12 cellular contexts compared by ENCODE assay signal in genomic region chr7:2980406-2981102, GRCh38.
DNase-seq lines count a peak whose midpoint lies in the region; ATAC-seq lines count a peak whose summit lies in the region.
"Had no signal": no experiment of that assay in that cellular context is flagged by ENCODE, and none has a peak within 500 bp of the region (broad histone marks: within the 10 kb centered on the region; RNA-seq: fewer than 3 reads in every experiment).

No MANE protein-coding gene starts in this region.

- no peaks in the 10 kb centered on the region for H3K9me3 Mint-ChIP-seq in naive thymus-derived CD4-positive, alpha-beta T cell

- no peaks in the 10 kb centered on the region for H3K27me3 Mint-ChIP-seq in naive thymus-derived CD4-positive, alpha-beta T cell

- peaks cover 68 to 88% (median 80%) of the 10 kb centered on the region in 7 donors for H3K4me1 Mint-ChIP-seq in naive thymus-derived CD4-positive, alpha-beta T cell

- CTCF ChIA-PET in naive thymus-derived CD4-positive, alpha-beta T cell (lab: Charles Lee), result interaction anchor here (0.6 kb wide), 1 partner anchor 50 kb away, joined by 3 read pairs; no protein-coding TSS in a partner anchor

- peak overlapping the region; percentile 14; the same call in 1 of the 2 replicates for H3K27ac ChIP-seq in BLaER1
- H3K27ac ChIP-seq in naive thymus-derived CD4-positive, alpha-beta T cell (ENCODE audit: low read depth, low read length), result peak overlapping the region; percentile 65
- H3K27ac ChIP-seq: sigmoid colon had no signal

- H3K9me3 ChIP-seq in BLaER1, result peaks cover 12% of the 10 kb centered on the region
- no peaks in the 10 kb centered on the region for H3K9me3 ChIP-seq in naive thymus-derived CD4-positive, alpha-beta T cell (ENCODE audit: control insufficient read depth in 2 of 3, low read length in 3 of 3)
- H3K9me3 ChIP-seq: Caco-2, sigmoid colon had no signal

- POLR2A ChIA-PET in naive thymus-derived CD4-positive, alpha-beta T cell (lab: Charles Lee), result no interaction called here

- H3K27ac Mint-ChIP-seq in naive thymus-derived CD4-positive, alpha-beta T cell, result peak overlapping the region; percentile 60 to 91 (median 84)

- no peaks in the 10 kb centered on the region for H4K20me1 ChIP-seq in BLaER1

- peaks cover 11% of the 10 kb centered on the region for H3K36me3 ChIP-seq in BLaER1
- H3K36me3 ChIP-seq in naive thymus-derived CD4-positive, alpha-beta T cell (ENCODE audit: control insufficient read depth in 2 of 3, insufficient read depth in 3 of 3, low read length in 3 of 3), result peaks cover 0 to 15% (median 3%) of the 10 kb centered on the region in 3 experiments
- H3K36me3 ChIP-seq: sigmoid colon had no signal

- peak overlapping the region; percentile 90 for H3K4me2 ChIP-seq in BLaER1

- H3K9ac ChIP-seq in BLaER1, result peak overlapping the region; percentile 35; the same call in 1 of the 2 replicates

- ATAC-seq in naive thymus-derived CD4-positive, alpha-beta T cell, result peak; percentile 19
- no peak for ATAC-seq in GM19328 (IDR thresholded peaks at IDR 0.05; ENCODE audit: unreplicated experiment)
- ATAC-seq: Right ventricle myocardium inferior had no signal

- H3K4me3 Mint-ChIP-seq in naive thymus-derived CD4-positive, alpha-beta T cell, result peak overlapping the region; percentile 58 to 91 (median 76)

- intact Hi-C loops in naive thymus-derived CD4-positive, alpha-beta T cell (cut with micrococcal nuclease), result no loop called here

- DNase-seq in activated gamma-delta T cell treated with anti-CD3 and anti-CD28 coated beads, Interleukin-2, amount 50 U/mL, for 16 hours (ENCODE audit: low read depth), result peak; percentile 6
- DNase-seq in naive thymus-derived CD4-positive, alpha-beta T cell, result no peak
- no peak for DNase-seq in NCI-H2081 treated with DMSO at 0.1 percent for 48 hours (lab: John Stamatoyannopoulos, UW)
- DNase-seq in NCI-H510A (lab: John Stamatoyannopoulos, UW), result no peak
- DNase-seq in NCI-H345 (lab: John Stamatoyannopoulos, UW), result no peak
- DNase-seq: Caco-2, NCI-H446 treated with DMSO at 0.1 percent for 48 hours, sigmoid colon had no signal

- H3K27me3 ChIP-seq in BLaER1, result peaks cover 29% of the 10 kb centered on the region; the same call in 1 of the 2 replicates
- no peaks in the 10 kb centered on the region for H3K27me3 ChIP-seq in naive thymus-derived CD4-positive, alpha-beta T cell (ENCODE audit: control insufficient read depth in 2 of 2, insufficient read depth in 2 of 2, low read length in 2 of 2)

- H3K36me3 Mint-ChIP-seq in naive thymus-derived CD4-positive, alpha-beta T cell, result peaks cover 0 to 23% (median 10%) of the 10 kb centered on the region in 5 donors

- H3K4me3 ChIP-seq in BLaER1 (peak overlapping the region; percentile 47; the same call in 1 of the 2 replicates), GM08714 (ENCODE audit: low read length) (peak overlapping the region; percentile 5; the same call in 1 of the 2 replicates)
- H3K4me3 ChIP-seq in naive thymus-derived CD4-positive, alpha-beta T cell (ENCODE audit: low read length), result no peak overlapping the region
- H3K4me3 ChIP-seq: sigmoid colon had no signal

- H3K4me1 ChIP-seq in BLaER1, result peaks cover 60% of the 10 kb centered on the region
- H3K4me1 ChIP-seq in naive thymus-derived CD4-positive, alpha-beta T cell (ENCODE audit: control insufficient read depth in 2 of 2, insufficient read depth in 2 of 2, low read length in 2 of 2), result peaks cover 31 to 55% of the 10 kb centered on the region in 2 donors
- H3K4me1 ChIP-seq: Caco-2, sigmoid colon had no signal
